ENCODE assay signal across 8 cellular contexts in genomic region chr12:24109381-24110039, GRCh38.
DNase-seq lines count a peak whose midpoint lies in the region; ATAC-seq, FAIRE-seq and TF ChIP-seq lines count a peak whose summit lies in the region.

No MANE protein-coding gene starts in this region.

- H3K4me3 ChIP-seq in AG09309 (ENCODE audit: control insufficient read depth, low read depth, low read length): no peak overlapping the region

- FAIRE-seq in endometrium (lab: Jason Lieb, UNC): peak; percentile 92

- no peak for DNase-seq in AG09309 (ENCODE audit: low read depth)
- DNase-seq in NCI-H446 treated with DMSO at 0.1 percent for 48 hours (lab: John Stamatoyannopoulos, UW): peak; percentile 8
- peak; percentile 9 for DNase-seq in smooth muscle cell of the brain vasculature (ENCODE audit: low read depth, low spot score)
- DNase-seq in amniotic stem cell (lab: John Stamatoyannopoulos, UW): no peak
- no peak for DNase-seq in NK-92 treated with Interleukin-12 subunit alpha and Interleukin-12 subunit beta, amount 100 ng/mL, for 24 hours (lab: John Stamatoyannopoulos, UW)

- ATAC-seq in GM18873 (IDR thresholded peaks at IDR 0.05; ENCODE audit: low FRiP score, unreplicated experiment) (peak; percentile 91), HG03039 (IDR thresholded peaks at IDR 0.05; ENCODE audit: unreplicated experiment) (peak; percentile 95)

- TF ChIP-seq CTCF in AG09309 (IDR thresholded peaks at IDR 0.05; ENCODE audit: control insufficient read depth, insufficient read depth, low read depth, low read length, missing control alignments): peak; percentile 36

Comparison
In these comparisons a context has a peak if more than half of its experiments do, and no peak if none do; other contexts are left out.
1. DNase-seq: peak in NCI-H446 treated with DMSO at 0.1 percent for 48 hours (single experiment) and smooth muscle cell of the brain vasculature (single experiment); none in AG09309 (single experiment), amniotic stem cell (single experiment) and NK-92 treated with Interleukin-12 subunit alpha and Interleukin-12 subunit beta, amount 100 ng/mL, for 24 hours (single experiment).